Comparison of ENCODE assay signal across 11 cellular contexts in the genomic region with DNA sequence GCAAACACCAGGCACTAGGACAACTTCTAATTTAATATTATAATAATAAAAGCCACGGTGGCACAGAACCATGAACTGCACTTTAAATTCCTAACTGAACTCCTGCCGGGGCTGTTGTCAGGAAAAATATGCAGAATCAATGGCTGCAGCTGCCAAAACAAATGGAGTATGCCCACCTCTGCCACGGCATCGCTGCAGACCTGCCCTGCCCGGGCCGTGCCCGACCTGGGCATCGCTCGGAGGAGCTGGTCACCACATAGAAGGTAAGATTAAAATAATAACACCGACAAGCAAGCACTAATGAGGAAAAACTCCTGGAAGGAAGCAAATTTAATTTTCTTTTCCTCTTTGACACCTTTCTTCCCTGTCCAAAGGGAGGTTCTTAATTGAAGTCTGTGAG.
DNase-seq lines count a peak whose midpoint lies in the region; ATAC-seq and TF ChIP-seq lines count a peak whose summit lies in the region.
"Had no signal": no experiment of that assay in that cellular context is flagged by ENCODE, and none has a peak within 500 bp of the region (broad histone marks: within the 10 kb centered on the region; RNA-seq: fewer than 3 reads in every experiment).

No MANE protein-coding gene starts in this region.

- peaks cover 2% of the 10 kb centered on the region for H3K36me3 Mint-ChIP-seq in neural crest cell (ENCODE audit: low read depth)
- H3K36me3 Mint-ChIP-seq in activated T-cell treated with anti-CD3 and anti-CD28 coated beads, Interleukin-2, amount 50 U/mL, for 4 hours (ENCODE audit: insufficient read depth): peaks cover 11% of the 10 kb centered on the region

- H3K9me3 ChIP-seq in hepatocyte (ENCODE audit: low read depth) (no peaks in the 10 kb centered on the region), HAP-1 (no peaks in the 10 kb centered on the region)
- H3K9me3 ChIP-seq: A549 had no signal

- no peak for ATAC-seq in activated T-cell treated with anti-CD3 and anti-CD28 coated beads, Interleukin-2, amount 50 U/mL, for 4 hours
- ATAC-seq: A549 had no signal

- H3K27ac ChIP-seq in VCaP: peak overlapping the region; percentile 58
- H3K27ac ChIP-seq in hepatocyte: no peak overlapping the region
- H3K27ac ChIP-seq: A549 had no signal

- H3K4me1 ChIP-seq in hepatocyte (ENCODE audit: insufficient read depth) (peaks cover 4% of the 10 kb centered on the region), HAP-1 (no peaks in the 10 kb centered on the region)
- H3K4me1 ChIP-seq: A549 had no signal

- H3K27ac Mint-ChIP-seq in neural crest cell (ENCODE audit: unreplicated experiment): peak overlapping the region; percentile 81

- H3K4me1 Mint-ChIP-seq in neural crest cell: peaks cover 17% of the 10 kb centered on the region
- no peaks in the 10 kb centered on the region for H3K4me1 Mint-ChIP-seq in activated T-cell treated with anti-CD3 and anti-CD28 coated beads, Interleukin-2, amount 50 U/mL, for 4 hours (ENCODE audit: low read depth)

- H3K9me3 Mint-ChIP-seq in neural crest cell: no peaks in the 10 kb centered on the region
- no peaks in the 10 kb centered on the region for H3K9me3 Mint-ChIP-seq in activated T-cell treated with anti-CD3 and anti-CD28 coated beads, Interleukin-2, amount 50 U/mL, for 4 hours

- no peaks in the 10 kb centered on the region for H4K20me1 ChIP-seq in hepatocyte (ENCODE audit: insufficient read depth, poor library complexity, severe bottlenecking)

- peak overlapping the region; percentile 15 for H3K4me3 Mint-ChIP-seq in neural crest cell
- no peak overlapping the region for H3K4me3 Mint-ChIP-seq in activated T-cell treated with anti-CD3 and anti-CD28 coated beads, Interleukin-2, amount 50 U/mL, for 4 hours

- H3K36me3 ChIP-seq in hepatocyte (replicated peaks; ENCODE audit: insufficient read depth, low read depth) (no peaks in the 10 kb centered on the region), HAP-1 (replicated peaks) (no peaks in the 10 kb centered on the region)

- TF ChIP-seq CTCF in VCaP (conservative IDR thresholded peaks at IDR 0.05) (no peak), neural crest cell (conservative IDR thresholded peaks at IDR 0.05) (no peak), hepatocyte (IDR thresholded peaks at IDR 0.05; ENCODE audit: poor library complexity) (no peak)

- WGBS in hepatocyte (ENCODE audit: low lambda C conversion rate, missing lambda C conversion rate): 88% methylated on average over 10 of the region's 10 CpGs

- H3K27me3 Mint-ChIP-seq in neural crest cell (ENCODE audit: low read depth): no peaks in the 10 kb centered on the region
- no peaks in the 10 kb centered on the region for H3K27me3 Mint-ChIP-seq in activated T-cell treated with anti-CD3 and anti-CD28 coated beads, Interleukin-2, amount 50 U/mL, for 4 hours (ENCODE audit: low read depth)

- no peak overlapping the region for H3K4me3 ChIP-seq in hepatocyte
- no peak overlapping the region for H3K4me3 ChIP-seq in HAP-1
- H3K4me3 ChIP-seq: A549 had no signal

- H3K27me3 ChIP-seq in hepatocyte (no peaks in the 10 kb centered on the region), HAP-1 (ENCODE audit: low read depth) (no peaks in the 10 kb centered on the region)

- H3K4me2 ChIP-seq in hepatocyte: no peak overlapping the region
- H3K4me2 ChIP-seq: A549 had no signal

- H3K9me2 ChIP-seq in hepatocyte (replicated peaks; ENCODE audit: insufficient read depth): no peaks in the 10 kb centered on the region

- H3K79me2 ChIP-seq in hepatocyte: no peaks in the 10 kb centered on the region

- DNase-seq in NCI-H146 (lab: John Stamatoyannopoulos, UW) (peak; percentile 57), NCI-H146 treated with DMSO at 0.1 percent for 48 hours (lab: John Stamatoyannopoulos, UW; ENCODE audit: unreplicated experiment) (no peak), DMS79 (lab: John Stamatoyannopoulos, UW) (peak; percentile 60), neural crest cell (ENCODE audit: low read depth, low spot score) (no peak), hepatocyte (ENCODE audit: low spot score) (no peak), HAP-1 (ENCODE audit: low spot score in 2 of 2) (no peak)
- DNase-seq in activated T-cell treated with anti-CD3 and anti-CD28 coated beads, Interleukin-2, amount 50 U/mL, for 4 hours: no peak
- DNase-seq: MV-4-11, NCI-H226 had no signal

- in situ Hi-C loops in HAP-1 (cut with MboI; ENCODE audit: low sequenced_read_pairs): no loop called here

- H2AFZ ChIP-seq in hepatocyte: no peak overlapping the region

Comparison
In these comparisons a context has a peak if more than half of its experiments do, and no peak if none do; other contexts are left out.
1. DNase-seq: peak in NCI-H146 (single experiment) and DMS79 (single experiment); none in NCI-H146 treated with DMSO at 0.1 percent for 48 hours (single experiment), neural crest cell (single experiment), activated T-cell treated with anti-CD3 and anti-CD28 coated beads, Interleukin-2, amount 50 U/mL, for 4 hours (single experiment), hepatocyte (single experiment) and HAP-1 (0 of 2).